In the genomic region with DNA sequence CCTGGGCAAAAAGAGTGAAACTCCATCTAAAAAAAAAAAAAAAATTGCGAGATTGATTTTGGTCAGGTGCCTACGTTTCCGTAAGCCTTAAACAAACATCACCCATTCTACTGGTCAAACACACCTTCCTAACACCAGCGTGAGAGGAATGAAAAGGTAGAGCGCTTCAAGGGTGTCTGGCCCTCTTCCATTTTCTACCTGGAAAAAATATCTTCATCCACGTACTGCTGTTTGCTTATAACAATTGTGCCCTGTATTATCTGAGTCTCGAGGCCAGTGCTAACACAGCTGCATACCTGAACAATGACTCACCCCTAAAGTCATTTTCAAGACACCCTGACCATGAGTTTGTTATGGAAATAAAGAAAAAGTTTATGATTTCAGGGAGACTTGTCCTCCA, we compare ENCODE assay signal across 10 cellular contexts. TPM values are rescaled to one million over a fixed set of nuclear protein-coding genes. Genes with fewer than 3 reads are reported as not detected.
DNase-seq lines count a peak whose midpoint lies in the region; ATAC-seq and TF ChIP-seq lines count a peak whose summit lies in the region.
"Had no signal": no experiment of that assay in that cellular context is flagged by ENCODE, and none has a peak within 500 bp of the region (broad histone marks: within the 10 kb centered on the region; RNA-seq: fewer than 3 reads in every experiment).

No MANE protein-coding gene starts in this region.

- peak; percentile 58 for DNase-seq in AG10803 (ENCODE audit: low read depth)
- peak; percentile 62 for DNase-seq in LHCN-M2 (ENCODE audit: low read depth)
- DNase-seq in astrocyte of the hippocampus (ENCODE audit: low read depth, low spot score) = peak; percentile 72
- no peak for DNase-seq in left colon
- DNase-seq in NCI-H1694 (lab: John Stamatoyannopoulos, UW) = no peak
- DNase-seq in activated CD8-positive, alpha-beta memory T cell treated with anti-CD3 and anti-CD28 coated beads, Interleukin-2, amount 50 U/mL, for 4 hours = no peak
- DNase-seq: activated naive CD8-positive, alpha-beta T cell treated with anti-CD3 and anti-CD28 coated beads, Interleukin-2, amount 50 U/mL, for 24 hours; NCI-H524 had no signal

- no peak overlapping the region for H3K4me3 ChIP-seq in AG10803 (ENCODE audit: low read length)

- TF ChIP-seq CTCF in AG10803 (conservative IDR thresholded peaks at IDR 0.05; ENCODE audit: low read length) = no peak

- intact Hi-C loops in left colon (cut with DNase I, micrococcal nuclease) = no loop called here

- peak; percentile 88 for ATAC-seq in left colon
- no peak for ATAC-seq in HG03469 (IDR thresholded peaks at IDR 0.05; ENCODE audit: unreplicated experiment)
- no peak for ATAC-seq in HG02981 (IDR thresholded peaks at IDR 0.05; ENCODE audit: unreplicated experiment)
- ATAC-seq: activated naive CD8-positive, alpha-beta T cell treated with anti-CD3 and anti-CD28 coated beads, Interleukin-2, amount 50 U/mL, for 24 hours had no signal

RNA-seq across cellular contexts. Expression of gene TMSB4X, which starts 13.9 kb away (rescaled TPM):
- total RNA-seq in LHCN-M2 (2014; rRNA removed) (5,577 and 7,816 TPM in 2 replicates), left colon (1,000 to 10,000 TPM; 4,840 to 5,007 TPM)
- polyA plus RNA-seq in LHCN-M2 (2012) = 11,098 TPM

RNA-seq across cellular contexts. Expression of gene FAM9C, which starts 55.6 kb away (rescaled TPM):
- not detected in 2 replicates for total RNA-seq in LHCN-M2 (2014; rRNA removed)
- not detected for polyA plus RNA-seq in LHCN-M2 (2012)
- total RNA-seq in left colon = under 1 TPM; 0.09 to 0.17 TPM

Comparison
In these comparisons a context has a peak if more than half of its experiments do, and no peak if none do; other contexts are left out.
1. DNase-seq: peak in AG10803 (single experiment), LHCN-M2 (single experiment) and astrocyte of the hippocampus (single experiment); none in left colon (0 of 2), NCI-H1694 (single experiment) and activated CD8-positive, alpha-beta memory T cell treated with anti-CD3 and anti-CD28 coated beads, Interleukin-2, amount 50 U/mL, for 4 hours (single experiment).